Comparison of ENCODE assay signal across 21 cellular contexts in genomic region chr3:112972158-112972557, GRCh38. TPM values are rescaled to one million over a fixed set of nuclear protein-coding genes. Genes with fewer than 3 reads are reported as not detected.
DNase-seq lines count a peak whose midpoint lies in the region; ATAC-seq and TF ChIP-seq lines count a peak whose summit lies in the region.
"Had no signal": no experiment of that assay in that cellular context is flagged by ENCODE, and none has a peak within 500 bp of the region (broad histone marks: within the 10 kb centered on the region; RNA-seq: fewer than 3 reads in every experiment).

No MANE protein-coding gene starts in this region.

- no peaks in the 10 kb centered on the region for H3K27me3 ChIP-seq in OCI-LY3 (ENCODE audit: low read depth, low read length)

- TF ChIP-seq CTCF in OCI-LY3 (IDR thresholded peaks at IDR 0.05; ENCODE audit: low read depth, low read length), result peak; percentile 60

- peak overlapping the region; percentile 77 for H3K4me2 ChIP-seq in OCI-LY3 (ENCODE audit: low read length)

- no peaks in the 10 kb centered on the region for H3K27me3 Mint-ChIP-seq in activated naive CD4-positive, alpha-beta T cell treated with anti-CD3 and anti-CD28 coated beads, Interleukin-2, amount 50 U/mL, for 24 hours
- H3K27me3 Mint-ChIP-seq in activated naive CD4-positive, alpha-beta T cell treated with anti-CD3 and anti-CD28 coated beads for 36 hours (ENCODE audit: low read depth), result no peaks in the 10 kb centered on the region
- H3K27me3 Mint-ChIP-seq in central memory CD8-positive, alpha-beta T cell, result no peaks in the 10 kb centered on the region
- no peaks in the 10 kb centered on the region for H3K27me3 Mint-ChIP-seq in stimulated activated naive B cell treated with anti-CD40 and anti-IgM and Interleukin-4, amounts not matched to agents 10 μg/mL and 1 μg/mL and 100 μg/mL, for 72 hours

- no peak for DNase-seq in activated naive CD4-positive, alpha-beta T cell treated with anti-CD3 and anti-CD28 coated beads for 36 hours
- no peak for DNase-seq in central memory CD8-positive, alpha-beta T cell (ENCODE audit: low spot score in 2 of 2)
- DNase-seq in stimulated activated naive B cell treated with anti-CD40 and anti-IgM and Interleukin-4, amounts not matched to agents 10 μg/mL and 1 μg/mL and 100 μg/mL, for 72 hours, result no peak
- DNase-seq in AG08395 (ENCODE audit: low spot score), result no peak
- DNase-seq: activated CD4-positive, CD25-positive, alpha-beta regulatory T cell; immature natural killer cell; lower lobe of right lung; NCI-H187 treated with DMSO at 0.1 percent for 48 hours; NCI-H510A; OCI-M1 had no signal

- H3K4me1 Mint-ChIP-seq in activated naive CD4-positive, alpha-beta T cell treated with anti-CD3 and anti-CD28 coated beads, Interleukin-2, amount 50 U/mL, for 24 hours, result peaks cover 95% of the 10 kb centered on the region
- H3K4me1 Mint-ChIP-seq in activated naive CD4-positive, alpha-beta T cell treated with anti-CD3 and anti-CD28 coated beads for 36 hours (ENCODE audit: low read depth), result peaks cover 81% of the 10 kb centered on the region
- peaks cover 72% of the 10 kb centered on the region for H3K4me1 Mint-ChIP-seq in central memory CD8-positive, alpha-beta T cell
- peaks cover 43 to 55% of the 10 kb centered on the region in 2 donors for H3K4me1 Mint-ChIP-seq in stimulated activated naive B cell treated with anti-CD40 and anti-IgM and Interleukin-4, amounts not matched to agents 10 μg/mL and 1 μg/mL and 100 μg/mL, for 72 hours
- H3K4me1 Mint-ChIP-seq: nephron had no signal

- H3K9ac ChIP-seq in OCI-LY3 (ENCODE audit: low read length), result peak overlapping the region; percentile 90

- H3K4me3 ChIP-seq in OCI-LY3 (ENCODE audit: low read length), result peak overlapping the region; percentile 80
- H3K4me3 ChIP-seq: coronary artery, lower lobe of right lung, SK-N-MC had no signal

- peaks cover 85% of the 10 kb centered on the region for H3K4me1 ChIP-seq in OCI-LY3 (ENCODE audit: low read length)

- H3K36me3 Mint-ChIP-seq in activated naive CD4-positive, alpha-beta T cell treated with anti-CD3 and anti-CD28 coated beads, Interleukin-2, amount 50 U/mL, for 24 hours, result peaks cover 2% of the 10 kb centered on the region
- no peaks in the 10 kb centered on the region for H3K36me3 Mint-ChIP-seq in activated naive CD4-positive, alpha-beta T cell treated with anti-CD3 and anti-CD28 coated beads for 36 hours (ENCODE audit: low read depth)
- peaks cover 2% of the 10 kb centered on the region for H3K36me3 Mint-ChIP-seq in central memory CD8-positive, alpha-beta T cell (ENCODE audit: insufficient read depth)
- H3K36me3 Mint-ChIP-seq in stimulated activated naive B cell treated with anti-CD40 and anti-IgM and Interleukin-4, amounts not matched to agents 10 μg/mL and 1 μg/mL and 100 μg/mL, for 72 hours, result no peaks in the 10 kb centered on the region
- H3K36me3 Mint-ChIP-seq: immature natural killer cell had no signal

- H3K4me3 Mint-ChIP-seq in activated naive CD4-positive, alpha-beta T cell treated with anti-CD3 and anti-CD28 coated beads, Interleukin-2, amount 50 U/mL, for 24 hours, result peak overlapping the region; percentile 90
- no peak overlapping the region for H3K4me3 Mint-ChIP-seq in activated naive CD4-positive, alpha-beta T cell treated with anti-CD3 and anti-CD28 coated beads for 36 hours
- peak overlapping the region; percentile 93 for H3K4me3 Mint-ChIP-seq in central memory CD8-positive, alpha-beta T cell
- peak overlapping the region in 1 of 2 donors; percentile 25 for H3K4me3 Mint-ChIP-seq in stimulated activated naive B cell treated with anti-CD40 and anti-IgM and Interleukin-4, amounts not matched to agents 10 μg/mL and 1 μg/mL and 100 μg/mL, for 72 hours
- H3K4me3 Mint-ChIP-seq: nephron had no signal

- peaks cover 4% of the 10 kb centered on the region; the same call in 1 of the 2 replicates for H4K20me1 ChIP-seq in OCI-LY3 (ENCODE audit: insufficient read depth, low read length)

- no peaks in the 10 kb centered on the region for H3K36me3 ChIP-seq in OCI-LY3 (replicated peaks; ENCODE audit: low read depth, low read length)
- H3K36me3 ChIP-seq: lower lobe of right lung had no signal

- ATAC-seq in central memory CD8-positive, alpha-beta T cell (replicated peaks; ENCODE audit: extremely low read depth, poor library complexity, severe bottlenecking), result no peak
- ATAC-seq in stimulated activated naive B cell treated with anti-CD40 and anti-IgM and Interleukin-4, amounts not matched to agents 10 μg/mL and 1 μg/mL and 100 μg/mL, for 72 hours (replicated peaks), result no peak
- no peak for ATAC-seq in HG03139 (IDR thresholded peaks at IDR 0.05; ENCODE audit: unreplicated experiment)
- ATAC-seq in GM18861 (IDR thresholded peaks at IDR 0.05; ENCODE audit: unreplicated experiment), result no peak
- ATAC-seq: lower lobe of right lung had no signal

- H3K27ac ChIP-seq in OCI-LY3 (ENCODE audit: low read length), result peak overlapping the region; percentile 95
- H3K27ac ChIP-seq: coronary artery, lower lobe of right lung, SK-N-MC had no signal

- peak overlapping the region; percentile 75 for H3K27ac Mint-ChIP-seq in activated naive CD4-positive, alpha-beta T cell treated with anti-CD3 and anti-CD28 coated beads, Interleukin-2, amount 50 U/mL, for 24 hours
- H3K27ac Mint-ChIP-seq in activated naive CD4-positive, alpha-beta T cell treated with anti-CD3 and anti-CD28 coated beads for 36 hours, result no peak overlapping the region
- peak overlapping the region; percentile 29 for H3K27ac Mint-ChIP-seq in central memory CD8-positive, alpha-beta T cell (ENCODE audit: low read depth)
- peak overlapping the region; percentile 84 for H3K27ac Mint-ChIP-seq in stimulated activated naive B cell treated with anti-CD40 and anti-IgM and Interleukin-4, amounts not matched to agents 10 μg/mL and 1 μg/mL and 100 μg/mL, for 72 hours
- H3K27ac Mint-ChIP-seq: immature natural killer cell, nephron had no signal

- H3K9me3 ChIP-seq in OCI-LY3 (ENCODE audit: insufficient read depth, low read length), result no peaks in the 10 kb centered on the region
- H3K9me3 ChIP-seq: lower lobe of right lung had no signal

- H3K9me3 Mint-ChIP-seq in activated naive CD4-positive, alpha-beta T cell treated with anti-CD3 and anti-CD28 coated beads, Interleukin-2, amount 50 U/mL, for 24 hours, result no peaks in the 10 kb centered on the region
- no peaks in the 10 kb centered on the region for H3K9me3 Mint-ChIP-seq in activated naive CD4-positive, alpha-beta T cell treated with anti-CD3 and anti-CD28 coated beads for 36 hours
- no peaks in the 10 kb centered on the region for H3K9me3 Mint-ChIP-seq in central memory CD8-positive, alpha-beta T cell
- no peaks in the 10 kb centered on the region for H3K9me3 Mint-ChIP-seq in stimulated activated naive B cell treated with anti-CD40 and anti-IgM and Interleukin-4, amounts not matched to agents 10 μg/mL and 1 μg/mL and 100 μg/mL, for 72 hours
- H3K9me3 Mint-ChIP-seq: immature natural killer cell, nephron had no signal

- no peak overlapping the region for H2AFZ ChIP-seq in OCI-LY3 (ENCODE audit: low read depth, low read length)

- H3K79me2 ChIP-seq in OCI-LY3 (ENCODE audit: low read length), result peaks cover 77% of the 10 kb centered on the region

- intact Hi-C loops in activated naive CD4-positive, alpha-beta T cell treated with anti-CD3 and anti-CD28 coated beads for 36 hours (cut with micrococcal nuclease), result loop anchor here (5.0 to 10.0 kb wide), 2 partner anchors 637 to 670 kb away; partner anchors contain the start of gene CD200

- CTCF ChIA-PET in activated naive CD4-positive, alpha-beta T cell treated with anti-CD3 and anti-CD28 coated beads for 36 hours (lab: Charles Lee), result interaction anchor here (0.6 to 4.0 kb wide), 13 partner anchors 13 to 865 kb away, joined by 3 to 25 read pairs (median 3); no protein-coding TSS in a partner anchor

RNA-seq across cellular contexts. Expression of gene CD200R1, which starts 2.7 kb away (rescaled TPM):
- total RNA-seq in activated naive CD4-positive, alpha-beta T cell treated with anti-CD3 and anti-CD28 coated beads for 36 hours, result 1 to 10 TPM; 1.1 TPM
- total RNA-seq: glomerular endothelial cell, H4, MCF 10A, pulmonary artery endothelial cell had no signal

RNA-seq across cellular contexts. Expression of gene GTPBP8, which starts 18.6 kb away (rescaled TPM):
- 10 to 100 TPM; 62.8 to 68.9 TPM for total RNA-seq in activated naive CD4-positive, alpha-beta T cell treated with anti-CD3 and anti-CD28 coated beads for 36 hours
